8 cellular contexts compared by ENCODE assay signal in the genomic region with DNA sequence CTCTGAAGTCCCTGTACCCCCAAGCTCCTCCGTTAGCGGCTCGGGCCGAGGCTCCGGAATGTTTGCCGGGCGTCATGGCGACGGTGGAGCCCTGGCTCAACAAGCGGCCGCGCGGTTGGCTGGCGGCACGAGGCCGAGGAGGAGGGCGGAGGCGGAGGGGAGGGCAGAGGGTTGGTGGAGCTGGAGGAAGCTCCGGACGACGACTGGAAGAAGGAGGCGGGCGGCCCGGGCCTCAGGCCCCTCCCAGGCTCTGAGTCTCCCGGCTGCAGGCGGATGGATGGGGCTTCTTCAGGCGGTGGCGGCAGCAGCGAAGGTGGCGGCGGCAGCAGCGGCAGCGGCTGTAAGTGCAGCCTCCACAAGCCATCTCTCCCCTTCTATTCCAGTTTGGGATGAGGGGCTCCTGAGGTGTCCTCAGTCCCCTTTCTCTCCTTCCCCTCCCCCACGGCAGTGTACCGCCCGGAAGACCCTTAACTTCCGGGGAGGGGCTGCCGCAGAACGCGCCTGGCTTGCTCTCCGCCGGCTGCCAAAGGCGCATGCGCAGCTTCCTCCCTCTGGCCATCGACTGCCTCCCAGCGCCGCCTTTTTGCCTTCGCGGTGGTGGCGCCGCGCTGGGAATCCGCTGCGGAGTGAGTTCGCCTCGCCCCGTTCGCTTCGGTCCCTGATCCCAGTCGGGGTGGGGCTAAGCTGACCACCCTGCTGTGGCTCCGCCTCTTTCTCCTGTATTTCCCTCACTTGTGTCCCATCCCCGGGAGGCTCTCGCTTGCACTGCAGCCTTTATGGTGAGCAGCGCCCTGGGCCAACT. TPM values are rescaled to one million over a fixed set of nuclear protein-coding genes. Genes with fewer than 3 reads are reported as not detected.
DNase-seq lines count a peak whose midpoint lies in the region; ATAC-seq and TF ChIP-seq lines count a peak whose summit lies in the region.

A gene with protein sequence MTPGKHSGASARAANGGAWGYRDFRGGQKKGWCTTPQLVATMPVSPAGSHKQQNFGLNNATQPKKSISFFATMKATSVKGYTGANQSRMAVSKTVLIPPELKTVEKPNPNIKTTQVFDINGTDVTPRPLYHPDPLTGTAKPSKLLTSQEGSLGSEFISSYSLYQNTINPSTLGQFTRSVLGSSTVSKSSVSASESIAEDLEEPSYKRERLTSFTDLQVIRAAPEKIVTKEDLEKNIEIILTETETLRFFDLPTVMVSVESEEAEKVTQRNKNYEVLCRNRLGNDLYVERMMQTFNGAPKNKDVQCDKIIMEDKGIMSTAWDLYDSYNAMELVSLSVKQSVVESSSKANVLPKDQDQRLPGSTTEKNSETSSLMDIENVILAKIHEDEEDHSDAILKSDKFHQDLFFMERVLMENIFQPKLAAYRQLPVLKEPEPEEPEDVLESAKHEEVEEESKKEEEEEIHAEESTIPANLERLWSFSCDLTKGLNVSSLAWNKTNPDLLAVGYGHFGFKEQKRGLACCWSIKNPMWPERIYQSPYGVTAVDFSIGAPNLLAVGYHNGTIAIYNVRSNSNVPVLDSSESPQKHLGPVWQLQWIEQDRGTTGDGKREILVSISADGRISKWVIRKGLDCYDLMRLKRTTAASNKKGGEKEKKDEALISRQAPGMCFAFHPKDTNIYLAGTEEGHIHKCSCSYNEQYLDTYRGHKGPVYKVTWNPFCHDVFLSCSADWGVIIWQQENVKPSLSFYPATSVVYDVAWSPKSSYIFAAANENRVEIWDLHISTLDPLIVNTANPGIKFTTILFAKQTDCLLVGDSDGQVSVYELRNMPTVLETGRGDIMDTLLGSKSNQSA (minus strand): TSS at position 101 of the 802 bp plus-strand sequence. CDS start 25 bp downstream, at position 76.
Gene MIER1 (plus strand): TSS at position 235 of the 802 bp plus-strand sequence. CDS start 39 bp downstream, at position 274.

- no peaks in the 10 kb centered on the region for H3K9me3 ChIP-seq in DOHH2 (ENCODE audit: control insufficient read depth, insufficient read depth, low read length)
- peaks cover 5% of the 10 kb centered on the region for H3K9me3 ChIP-seq in KOPT-K1 (ENCODE audit: insufficient read depth, low read length, poor library complexity, severe bottlenecking)
- H3K9me3 ChIP-seq in Peyer's patch = no peaks in the 10 kb centered on the region
- H3K9me3 ChIP-seq in esophagus muscularis mucosa = no peaks in the 10 kb centered on the region
- no peaks in the 10 kb centered on the region for H3K9me3 ChIP-seq in muscle layer of duodenum (ENCODE audit: control insufficient read depth in 1 of 2, low read length in 2 of 2)

- intact Hi-C loops in esophagus muscularis mucosa (cut with DNase I) = no loop called here

- H3K4me3 ChIP-seq in DOHH2 (ENCODE audit: low read length) = peak within 1 kb of the TSS; percentile 77
- peak within 1 kb of the TSS; percentile 71 to 81 (median 78) for H3K4me3 ChIP-seq in Peyer's patch
- peak within 1 kb of the TSS; percentile 82 to 86 (median 82) for H3K4me3 ChIP-seq in esophagus muscularis mucosa
- peak within 1 kb of the TSS; percentile 91 to 97 for H3K4me3 ChIP-seq in muscle layer of duodenum (ENCODE audit: low read depth in 1 of 2, low read length in 2 of 2)

- ATAC-seq in GM21825 (IDR thresholded peaks at IDR 0.05; ENCODE audit: unreplicated experiment) = peak; percentile 96

- peaks cover 36% of the 10 kb centered on the region for H3K36me3 ChIP-seq in DOHH2 (ENCODE audit: control insufficient read depth, low read length)
- H3K36me3 ChIP-seq in KOPT-K1 (ENCODE audit: insufficient read depth, low read length) = peaks cover 5% of the 10 kb centered on the region; the same call in 1 of the 2 replicates
- H3K36me3 ChIP-seq in Peyer's patch = no peaks in the 10 kb centered on the region
- H3K36me3 ChIP-seq in esophagus muscularis mucosa = peaks cover 0 to 7% (median 2%) of the 10 kb centered on the region in 4 donors
- H3K36me3 ChIP-seq in muscle layer of duodenum (ENCODE audit: control insufficient read depth in 1 of 2, insufficient read depth in 2 of 2, low read length in 2 of 2) = peaks cover 0 to 6% of the 10 kb centered on the region in 2 donors

- peak; percentile 95 to 99 (median 98) for DNase-seq in Peyer's patch
- DNase-seq in activated T-helper 1 cell treated with Interleukin-2 at 50 U/mL for 16 hours (ENCODE audit: low read depth) = peak; percentile 93
- DNase-seq in esophagus muscularis mucosa (ENCODE audit: extremely low spot score) = peak; percentile 99
- peak; percentile 96 for DNase-seq in stimulated activated CD8-positive, alpha-beta memory T cell treated with anti-CD3 and anti-CD28 coated beads, Interleukin-7, amount 100 ng/mL, for 24 hours (ENCODE audit: low read depth)

- peak within 1 kb of the TSS; percentile 85 for H3K4me2 ChIP-seq in DOHH2 (ENCODE audit: low read length)

- peaks cover 9% of the 10 kb centered on the region; the same call in 1 of the 2 replicates for H4K20me1 ChIP-seq in DOHH2 (ENCODE audit: control insufficient read depth, insufficient read depth, low read depth, low read length)

- H3K27ac ChIP-seq in DOHH2 (ENCODE audit: low read depth, low read length) = peak within 1 kb of the TSS; percentile 72
- peak within 1 kb of the TSS; percentile 87 for H3K27ac ChIP-seq in KOPT-K1 (ENCODE audit: low read depth, low read length, poor library complexity, severe bottlenecking)
- H3K27ac ChIP-seq in Peyer's patch = peak within 1 kb of the TSS; percentile 82 to 96 (median 92)
- H3K27ac ChIP-seq in esophagus muscularis mucosa (replicated peaks in 1 of 4) = peak within 1 kb of the TSS; percentile 91 to 95 (median 92)
- peak within 1 kb of the TSS; percentile 93 for H3K27ac ChIP-seq in muscle layer of duodenum (ENCODE audit: low read length)

- under 1% methylated on average over 57 of the region's 64 CpGs for WGBS in esophagus muscularis mucosa

- no peaks in the 10 kb centered on the region for H3K9me2 ChIP-seq in DOHH2 (replicated peaks; ENCODE audit: control insufficient read depth, low read length)

- H3K27me3 ChIP-seq in DOHH2 (ENCODE audit: control insufficient read depth, low read length) = no peaks in the 10 kb centered on the region
- H3K27me3 ChIP-seq in Peyer's patch = no peaks in the 10 kb centered on the region
- no peaks in the 10 kb centered on the region for H3K27me3 ChIP-seq in esophagus muscularis mucosa
- H3K27me3 ChIP-seq in muscle layer of duodenum (ENCODE audit: low read depth, low read length) = no peaks in the 10 kb centered on the region

- no peak for TF ChIP-seq EP300 in esophagus muscularis mucosa (IDR thresholded peaks at IDR 0.05)

- peak; percentile 51 for TF ChIP-seq CTCF in DOHH2 (IDR thresholded peaks at IDR 0.05; ENCODE audit: low read depth, low read length, poor library complexity, severe bottlenecking)
- TF ChIP-seq CTCF in Peyer's patch (IDR thresholded peaks at IDR 0.05) = peak in 4 of 6 experiments; percentile 40 to 59 (median 51)
- peak in 1 of 3 experiments; percentile 42 for TF ChIP-seq CTCF in esophagus muscularis mucosa (IDR thresholded peaks at IDR 0.05)

- TF ChIP-seq POLR2A in Peyer's patch (IDR thresholded peaks at IDR 0.05) (peak; percentile 37 to 67), esophagus muscularis mucosa (IDR thresholded peaks at IDR 0.05; ENCODE audit: low read depth) (peak; percentile 24)

- peaks cover 56% of the 10 kb centered on the region for H3K79me2 ChIP-seq in DOHH2 (ENCODE audit: control insufficient read depth, low read length)

- H3K4me1 ChIP-seq in DOHH2 (ENCODE audit: control insufficient read depth, low read length) = peaks cover 33% of the 10 kb centered on the region
- H3K4me1 ChIP-seq in Peyer's patch = peaks cover 0 to 28% (median 4%) of the 10 kb centered on the region in 4 donors
- H3K4me1 ChIP-seq in esophagus muscularis mucosa = peaks cover 24 to 49% (median 39%) of the 10 kb centered on the region in 4 donors
- H3K4me1 ChIP-seq in muscle layer of duodenum (ENCODE audit: control insufficient read depth in 1 of 2, insufficient read depth in 2 of 2, low read length in 2 of 2) = peaks cover 13 to 27% of the 10 kb centered on the region in 2 donors

- peaks cover 19% of the 10 kb centered on the region for H3F3A ChIP-seq in DOHH2 (ENCODE audit: control insufficient read depth, insufficient read depth)

RNA-seq across cellular contexts. Expression of the first gene that starts in this region (rescaled TPM):
- total RNA-seq in Peyer's patch (10 to 100 TPM in 1 of 4 donors, 1 to 10 TPM in 3; 1.8 to 12.4 (median 3.3) TPM), esophagus muscularis mucosa (1 to 10 TPM; 4.9 to 6.2 (median 5.5) TPM)

RNA-seq across cellular contexts. Expression of gene MIER1, which starts in this region (rescaled TPM):
- total RNA-seq in Peyer's patch = 10 to 100 TPM; 25.3 to 56.1 (median 39.5) TPM
- 10 to 100 TPM; 39.4 to 56.5 (median 49.2) TPM for total RNA-seq in esophagus muscularis mucosa

Comparison
In these comparisons a context has a peak if more than half of its experiments do, and no peak if none do; other contexts are left out.
1. Peak in every context shown above with its lines: DNase-seq, ATAC-seq, H3K4me3 ChIP-seq and H3K27ac ChIP-seq.